ENCODE assay signal across 27 cellular contexts in genomic region chr21:33246506-33246905, GRCh38. TPM values are rescaled to one million over a fixed set of nuclear protein-coding genes. Genes with fewer than 3 reads are reported as not detected.
DNase-seq lines count a peak whose midpoint lies in the region; ATAC-seq and TF ChIP-seq lines count a peak whose summit lies in the region.
"Had no signal": no experiment of that assay in that cellular context is flagged by ENCODE, and none has a peak within 500 bp of the region (broad histone marks: within the 10 kb centered on the region; RNA-seq: fewer than 3 reads in every experiment).

No MANE protein-coding gene starts in this region.

- H3K9me3 Mint-ChIP-seq in activated CD4-positive, alpha-beta memory T cell treated with anti-CD3 and anti-CD28 coated beads for 36 hours, result no peaks in the 10 kb centered on the region
- no peaks in the 10 kb centered on the region for H3K9me3 Mint-ChIP-seq in activated CD4-positive, alpha-beta memory T cell treated with anti-CD3 and anti-CD28 coated beads, Interleukin-2, amount 10 ng/mL, durations not matched to agents 7 days and 5 days
- no peaks in the 10 kb centered on the region for H3K9me3 Mint-ChIP-seq in CD4-positive, CD25-positive, alpha-beta regulatory T cell
- H3K9me3 Mint-ChIP-seq in T-cell (no peaks in the 10 kb centered on the region), immature natural killer cell (no peaks in the 10 kb centered on the region)
- H3K9me3 Mint-ChIP-seq: activated B cell treated with CpG ODN at 0.5 μM for 24 hours had no signal

- peak overlapping the region; percentile 54 for H3K4me3 ChIP-seq in CD4-positive, CD25-positive, alpha-beta regulatory T cell (ENCODE audit: low read depth, low read length)
- no peak overlapping the region for H3K4me3 ChIP-seq in body of pancreas
- H3K4me3 ChIP-seq: SJCRH30, vagina had no signal

- 88 to 95% methylated on average over 5 of the region's 5 CpGs for WGBS in body of pancreas, 2 donors

- DNase-seq in activated CD4-positive, alpha-beta memory T cell treated with anti-CD3 and anti-CD28 coated beads for 36 hours, result no peak
- no peak for DNase-seq in activated CD4-positive, alpha-beta memory T cell treated with anti-CD3 and anti-CD28 coated beads, Interleukin-2, amount 10 ng/mL, durations not matched to agents 7 days and 5 days
- DNase-seq in CD4-positive, CD25-positive, alpha-beta regulatory T cell, result no peak
- DNase-seq in T-cell (no peak), immature natural killer cell (no peak), body of pancreas (no peak)
- DNase-seq: activated B cell treated with CpG ODN at 0.5 μM for 24 hours; activated CD8-positive, alpha-beta memory T cell treated with anti-CD3 and anti-CD28 coated beads, Interleukin-2, amount 50 U/mL, for 48 hours; dermis blood vessel endothelial cell; DMS53; foreskin melanocyte; HCEC 1CT; IMR-90; mesendoderm; MM.1S; NCI-H1694; NCI-H748 treated with DMSO at 0.1 percent for 48 hours; nephron progenitor cell; PC-3; SJCRH30; small intestine; stimulated activated CD4-positive, alpha-beta T cell treated with anti-CD3 and anti-CD28 coated beads, Interleukin-4, amount 100 ng/mL, for 1 hour; substantia nigra had no signal

- no peak overlapping the region for H3K4me3 Mint-ChIP-seq in activated CD4-positive, alpha-beta memory T cell treated with anti-CD3 and anti-CD28 coated beads for 36 hours
- no peak overlapping the region for H3K4me3 Mint-ChIP-seq in activated CD4-positive, alpha-beta memory T cell treated with anti-CD3 and anti-CD28 coated beads, Interleukin-2, amount 10 ng/mL, durations not matched to agents 7 days and 5 days
- H3K4me3 Mint-ChIP-seq in CD4-positive, CD25-positive, alpha-beta regulatory T cell, result peak overlapping the region; percentile 43 to 82 (median 51)
- peak overlapping the region in 1 of 3 donors; percentile 62 for H3K4me3 Mint-ChIP-seq in T-cell
- H3K4me3 Mint-ChIP-seq in immature natural killer cell, result no peak overlapping the region
- H3K4me3 Mint-ChIP-seq: activated B cell treated with CpG ODN at 0.5 μM for 24 hours, nephron progenitor cell had no signal

- H3K4me1 Mint-ChIP-seq in activated CD4-positive, alpha-beta memory T cell treated with anti-CD3 and anti-CD28 coated beads for 36 hours (ENCODE audit: low read depth), result peaks cover 73% of the 10 kb centered on the region
- H3K4me1 Mint-ChIP-seq in activated CD4-positive, alpha-beta memory T cell treated with anti-CD3 and anti-CD28 coated beads, Interleukin-2, amount 10 ng/mL, durations not matched to agents 7 days and 5 days, result peaks cover 59% of the 10 kb centered on the region
- H3K4me1 Mint-ChIP-seq in CD4-positive, CD25-positive, alpha-beta regulatory T cell, result peaks cover 50 to 96% (median 75%) of the 10 kb centered on the region in 4 donors
- H3K4me1 Mint-ChIP-seq in T-cell (peaks cover 81 to 84% (median 83%) of the 10 kb centered on the region in 3 donors), immature natural killer cell (peaks cover 74 to 94% of the 10 kb centered on the region in 2 donors)

- POLR2A ChIA-PET in activated CD4-positive, alpha-beta memory T cell treated with anti-CD3 and anti-CD28 coated beads for 36 hours (lab: Charles Lee), result no interaction called here
- POLR2A ChIA-PET in activated CD4-positive, alpha-beta memory T cell treated with anti-CD3 and anti-CD28 coated beads, Interleukin-2, amount 10 ng/mL, durations not matched to agents 7 days and 5 days (lab: Charles Lee), result no interaction called here
- POLR2A ChIA-PET in T-cell (lab: Charles Lee), result no interaction called here

- TF ChIP-seq POLR2A in body of pancreas (IDR thresholded peaks at IDR 0.05), result no peak

- no peaks in the 10 kb centered on the region for H3K9me3 ChIP-seq in CD4-positive, CD25-positive, alpha-beta regulatory T cell (ENCODE audit: control insufficient read depth in 2 of 2, low read length in 2 of 2)
- H3K9me3 ChIP-seq in body of pancreas, result no peaks in the 10 kb centered on the region
- H3K9me3 ChIP-seq: SJCRH30, vagina had no signal

- CTCF ChIA-PET in activated CD4-positive, alpha-beta memory T cell treated with anti-CD3 and anti-CD28 coated beads for 36 hours (lab: Charles Lee), result interaction anchor here (1.1 kb wide), 1 partner anchor 16 kb away, joined by 3 read pairs; no protein-coding TSS in a partner anchor
- CTCF ChIA-PET in activated CD4-positive, alpha-beta memory T cell treated with anti-CD3 and anti-CD28 coated beads, Interleukin-2, amount 10 ng/mL, durations not matched to agents 7 days and 5 days (lab: Charles Lee), result no interaction called here
- CTCF ChIA-PET in T-cell (lab: Charles Lee), result interaction anchor here in 1 of 2 donors (0.7 kb wide), 1 partner anchor 49 kb away, joined by 3 read pairs; no protein-coding TSS in a partner anchor

- peaks cover 59% of the 10 kb centered on the region for H3K4me1 ChIP-seq in CD4-positive, CD25-positive, alpha-beta regulatory T cell (ENCODE audit: control insufficient read depth, insufficient read depth, low read length, poor library complexity, severe bottlenecking)
- no peaks in the 10 kb centered on the region for H3K4me1 ChIP-seq in body of pancreas
- H3K4me1 ChIP-seq: SJCRH30, vagina had no signal

- ATAC-seq in CD4-positive, CD25-positive, alpha-beta regulatory T cell (ENCODE audit: low read depth in 2 of 2), result no peak
- ATAC-seq in T-cell (replicated peaks in 1 of 4), result no peak
- no peak for ATAC-seq in HG02970 (IDR thresholded peaks at IDR 0.05; ENCODE audit: low FRiP score, unreplicated experiment)
- no peak for ATAC-seq in HG03439 (IDR thresholded peaks at IDR 0.05; ENCODE audit: unreplicated experiment)
- ATAC-seq in body of pancreas, result no peak
- ATAC-seq: PC-3 had no signal

- peak overlapping the region; percentile 47 for H3K27ac ChIP-seq in CD4-positive, CD25-positive, alpha-beta regulatory T cell (ENCODE audit: insufficient read depth, low read length, poor library complexity, severe bottlenecking)
- H3K27ac ChIP-seq in body of pancreas, result no peak overlapping the region
- H3K27ac ChIP-seq: epithelial cell of prostate, SJCRH30, vagina had no signal

- peaks cover 76% of the 10 kb centered on the region for H3K36me3 ChIP-seq in CD4-positive, CD25-positive, alpha-beta regulatory T cell (ENCODE audit: control insufficient read depth, insufficient read depth, low read length)
- H3K36me3 ChIP-seq in body of pancreas (replicated peaks in 1 of 2; ENCODE audit: insufficient read depth in 1 of 2, low read depth in 2 of 2), result peaks cover 4 to 21% of the 10 kb centered on the region in 2 donors

- peak overlapping the region; percentile 67 for H3K27ac Mint-ChIP-seq in activated CD4-positive, alpha-beta memory T cell treated with anti-CD3 and anti-CD28 coated beads for 36 hours
- H3K27ac Mint-ChIP-seq in activated CD4-positive, alpha-beta memory T cell treated with anti-CD3 and anti-CD28 coated beads, Interleukin-2, amount 10 ng/mL, durations not matched to agents 7 days and 5 days, result no peak overlapping the region
- H3K27ac Mint-ChIP-seq in CD4-positive, CD25-positive, alpha-beta regulatory T cell, result peak overlapping the region; percentile 86 to 97 (median 90)
- H3K27ac Mint-ChIP-seq in T-cell (peak overlapping the region; percentile 89 to 98), immature natural killer cell (peak overlapping the region in 5 of 6 donors; percentile 11 to 69 (median 44))
- H3K27ac Mint-ChIP-seq: activated B cell treated with CpG ODN at 0.5 μM for 24 hours, nephron progenitor cell had no signal

- H3K27me3 Mint-ChIP-seq in activated CD4-positive, alpha-beta memory T cell treated with anti-CD3 and anti-CD28 coated beads for 36 hours, result no peaks in the 10 kb centered on the region
- H3K27me3 Mint-ChIP-seq in activated CD4-positive, alpha-beta memory T cell treated with anti-CD3 and anti-CD28 coated beads, Interleukin-2, amount 10 ng/mL, durations not matched to agents 7 days and 5 days, result no peaks in the 10 kb centered on the region
- H3K27me3 Mint-ChIP-seq in CD4-positive, CD25-positive, alpha-beta regulatory T cell, result no peaks in the 10 kb centered on the region
- H3K27me3 Mint-ChIP-seq in T-cell, result no peaks in the 10 kb centered on the region
- H3K27me3 Mint-ChIP-seq in immature natural killer cell (ENCODE audit: low read depth in 3 of 3), result peaks cover 0 to 2% (median 1%) of the 10 kb centered on the region in 3 donors
- H3K27me3 Mint-ChIP-seq: activated B cell treated with CpG ODN at 0.5 μM for 24 hours had no signal

- intact Hi-C loops in activated CD4-positive, alpha-beta memory T cell treated with anti-CD3 and anti-CD28 coated beads for 36 hours (cut with micrococcal nuclease), result no loop called here
- intact Hi-C loops in body of pancreas (cut with DNase I), result no loop called here

- no peaks in the 10 kb centered on the region for H3K27me3 ChIP-seq in CD4-positive, CD25-positive, alpha-beta regulatory T cell (ENCODE audit: control insufficient read depth, insufficient read depth, low read length)
- no peaks in the 10 kb centered on the region for H3K27me3 ChIP-seq in body of pancreas
- H3K27me3 ChIP-seq: SJCRH30, vagina had no signal

- no peak for TF ChIP-seq CTCF in body of pancreas (IDR thresholded peaks at IDR 0.05)

- peaks cover 72% of the 10 kb centered on the region for H3K36me3 Mint-ChIP-seq in activated CD4-positive, alpha-beta memory T cell treated with anti-CD3 and anti-CD28 coated beads for 36 hours
- H3K36me3 Mint-ChIP-seq in activated CD4-positive, alpha-beta memory T cell treated with anti-CD3 and anti-CD28 coated beads, Interleukin-2, amount 10 ng/mL, durations not matched to agents 7 days and 5 days (ENCODE audit: low read depth), result peaks cover 89% of the 10 kb centered on the region
- peaks cover 79% of the 10 kb centered on the region for H3K36me3 Mint-ChIP-seq in CD4-positive, CD25-positive, alpha-beta regulatory T cell
- H3K36me3 Mint-ChIP-seq in T-cell (peaks cover 85% of the 10 kb centered on the region), immature natural killer cell (peaks cover 50 to 77% (median 58%) of the 10 kb centered on the region in 3 donors)

RNA-seq across cellular contexts. Expression of gene IFNAR2, which starts 16.8 kb away (rescaled TPM):
- total RNA-seq in activated CD4-positive, alpha-beta memory T cell treated with anti-CD3 and anti-CD28 coated beads for 36 hours, result 10 to 100 TPM; 29.9 to 30.1 TPM
- 10 to 100 TPM; 60.1 to 61.9 TPM for total RNA-seq in activated CD4-positive, alpha-beta memory T cell treated with anti-CD3 and anti-CD28 coated beads, Interleukin-2, amount 10 ng/mL, durations not matched to agents 7 days and 5 days
- total RNA-seq in CD4-positive, CD25-positive, alpha-beta regulatory T cell, result 56.9 TPM
- polyA plus RNA-seq in CD4-positive, CD25-positive, alpha-beta regulatory T cell, result 100 to 1,000 TPM; 110 to 121 (median 111) TPM
- total RNA-seq in T-cell (10 to 100 TPM; 43.7 to 80.1 (median 71.6) TPM), body of pancreas (10 to 100 TPM; 12.2 to 12.9 TPM)
- polyA plus RNA-seq in immature natural killer cell, result 100 to 1,000 TPM in 1 of 3 donors, 10 to 100 TPM in 2; 76.8 to 111 (median 87.9) TPM

RNA-seq across cellular contexts. Expression of gene IL10RB, which starts 19.7 kb away (rescaled TPM):
- total RNA-seq in activated CD4-positive, alpha-beta memory T cell treated with anti-CD3 and anti-CD28 coated beads for 36 hours, result 10 to 100 TPM; 31.3 to 32.5 TPM
- total RNA-seq in activated CD4-positive, alpha-beta memory T cell treated with anti-CD3 and anti-CD28 coated beads, Interleukin-2, amount 10 ng/mL, durations not matched to agents 7 days and 5 days, result 10 to 100 TPM; 33.9 to 36.1 TPM
- 30.9 TPM for total RNA-seq in CD4-positive, CD25-positive, alpha-beta regulatory T cell
- 100 to 1,000 TPM in 1 of 4 donors, 10 to 100 TPM in 3; 72.3 to 105 (median 84.9) TPM for polyA plus RNA-seq in CD4-positive, CD25-positive, alpha-beta regulatory T cell
- total RNA-seq in T-cell (10 to 100 TPM; 19.5 to 29.6 (median 25.6) TPM), body of pancreas (10 to 100 TPM in 1 of 2 donors, 1 to 10 TPM in 1; 6.6 to 27.0 TPM)
- polyA plus RNA-seq in immature natural killer cell, result 10 to 100 TPM; 45.9 to 63.5 (median 46.9) TPM

Comparison
In these comparisons a context has a peak if more than half of its experiments do, and no peak if none do; other contexts are left out.
1. H3K4me3 Mint-ChIP-seq: peak in CD4-positive, CD25-positive, alpha-beta regulatory T cell (4 of 4); none in activated CD4-positive, alpha-beta memory T cell treated with anti-CD3 and anti-CD28 coated beads for 36 hours (single experiment), activated CD4-positive, alpha-beta memory T cell treated with anti-CD3 and anti-CD28 coated beads, Interleukin-2, amount 10 ng/mL, durations not matched to agents 7 days and 5 days (single experiment) and immature natural killer cell (0 of 5).